8 cellular contexts compared by ENCODE assay signal in genomic region chr12:57590892-57591566, GRCh38. TPM values are rescaled to one million over a fixed set of nuclear protein-coding genes. Genes with fewer than 3 reads are reported as not detected.
DNase-seq lines count a peak whose midpoint lies in the region; FAIRE-seq and TF ChIP-seq lines count a peak whose summit lies in the region.

Gene PIP4K2C (plus strand): TSS chr12:57591192. CDS start chr12:57591290, 98 bp downstream.

- peak within 1 kb of the TSS; percentile 83 for H3K23ac ChIP-seq in neuronal stem cell (ENCODE audit: low read depth, low read length, poor library complexity)

- H3K14ac ChIP-seq in neuronal stem cell (ENCODE audit: low read length) = no peak within 1 kb of the TSS

- no peak within 1 kb of the TSS for H4K91ac ChIP-seq in neuronal stem cell (ENCODE audit: low read depth, low read length, poor library complexity)

- H3K79me1 ChIP-seq in neuronal stem cell (ENCODE audit: low read depth, low read length) = no peaks in the 10 kb centered on the region

- H2BK120ac ChIP-seq in neuronal stem cell (ENCODE audit: low read depth, low read length) = no peak within 1 kb of the TSS

- no peak within 1 kb of the TSS for H2BK12ac ChIP-seq in neuronal stem cell (ENCODE audit: low read length)

- H3K36me3 ChIP-seq in SJSA1 = peaks cover 32% of the 10 kb centered on the region
- H3K36me3 ChIP-seq in neuronal stem cell (replicated peaks in 1 of 2; ENCODE audit: control insufficient read depth in 2 of 2, insufficient read depth in 2 of 2, low read length in 2 of 2) = peaks cover 2 to 12% of the 10 kb centered on the region in 2 donors

- H3K4me1 ChIP-seq in SJSA1 (replicated peaks) (peaks cover 24% of the 10 kb centered on the region), neuronal stem cell (ENCODE audit: control insufficient read depth in 2 of 2, insufficient read depth in 1 of 2, low read depth in 1 of 2, low read length in 2 of 2) (peaks cover 5 to 6% of the 10 kb centered on the region in 2 donors)

- no peak within 1 kb of the TSS for H2AK5ac ChIP-seq in neuronal stem cell (ENCODE audit: low read depth, low read length)

- no peak within 1 kb of the TSS for H2BK5ac ChIP-seq in neuronal stem cell (ENCODE audit: low read length)

- DNase-seq in ELR (ENCODE audit: low read depth) (peak; percentile 73), GOT3 (lab: John Stamatoyannopoulos, UW) (peak; percentile 83), LoVo (ENCODE audit: low spot score) (peak; percentile 97), SJSA1 (ENCODE audit: low read depth in 1 of 2, low spot score in 2 of 2) (peak in 1 of 2 experiments; percentile 100), frontal cortex (ENCODE audit: low spot score in 2 of 2) (peak; percentile 79 to 87), neuronal stem cell (ENCODE audit: low spot score) (peak; percentile 63)
- peak in 3 of 4 experiments; percentile 30 to 63 (median 57) for DNase-seq in activated naive CD4-positive, alpha-beta T cell (lab: John Stamatoyannopoulos, UW)

- H2BK15ac ChIP-seq in neuronal stem cell (ENCODE audit: low read length) = no peak within 1 kb of the TSS

- H3K27me3 ChIP-seq in SJSA1 (replicated peaks) = peaks cover 22% of the 10 kb centered on the region
- H3K27me3 ChIP-seq in neuronal stem cell (ENCODE audit: control insufficient read depth in 3 of 3, insufficient read depth in 3 of 3, low read depth in 1 of 3, low read length in 3 of 3) = no peaks in the 10 kb centered on the region

- no peak for TF ChIP-seq CTCF in subcutaneous adipose tissue (IDR thresholded peaks at IDR 0.05; ENCODE audit: low read depth)

- peak within 1 kb of the TSS; percentile 53 for H3K9ac ChIP-seq in neuronal stem cell (ENCODE audit: low read depth, low read length, poor library complexity)

- H4K8ac ChIP-seq in neuronal stem cell (ENCODE audit: low read depth, low read length) = no peak within 1 kb of the TSS

- H3K4me2 ChIP-seq in neuronal stem cell (ENCODE audit: insufficient read depth, low read length, poor library complexity, severe bottlenecking) = peak within 1 kb of the TSS; percentile 85

- peak within 1 kb of the TSS; percentile 97 for H2AFZ ChIP-seq in neuronal stem cell (ENCODE audit: low read length)

- H3K4ac ChIP-seq in neuronal stem cell (ENCODE audit: low read length) = no peak within 1 kb of the TSS

- no peak for FAIRE-seq in frontal cortex (lab: Jason Lieb, UNC)

- H3K18ac ChIP-seq in neuronal stem cell (ENCODE audit: low read length) = peak within 1 kb of the TSS; percentile 55

- H3K27ac ChIP-seq in SJSA1 (peak within 1 kb of the TSS; percentile 0; the same call in 1 of the 2 replicates), neuronal stem cell (replicated peaks; ENCODE audit: low read length) (no peak within 1 kb of the TSS)

- H3K4me3 ChIP-seq in SJSA1 (peak within 1 kb of the TSS; percentile 66), neuronal stem cell (ENCODE audit: low read length in 2 of 2) (peak within 1 kb of the TSS; percentile 77 to 93)

- no CpG with 5 or more reads among the region's 61 CpGs for WGBS in neuronal stem cell (ENCODE audit: extremely low coverage in 2 of 2, insufficient read length in 2 of 2, insufficient replicate concordance in 1 of 2), 2 donors

- H3K9me3 ChIP-seq in SJSA1 (replicated peaks) (0 out of 2 replicates have a peak, but pooled peaks cover 2% of the 10 kb centered on the region), neuronal stem cell (replicated peaks in 1 of 2; ENCODE audit: control insufficient read depth in 2 of 2, insufficient read depth in 1 of 2, low read depth in 1 of 2, low read length in 2 of 2) (no peaks in the 10 kb centered on the region)

RNA-seq across cellular contexts. Expression of gene PIP4K2C, which starts in this region (rescaled TPM):
- total RNA-seq in SJSA1 (2014; rRNA removed; shearing (Covaris generic)) = 544 and 654 TPM in 2 replicates
- total RNA-seq in frontal cortex (11.0 TPM), subcutaneous adipose tissue (10 to 100 TPM; 10.7 to 13.2 (median 11.9) TPM)
- polyA plus RNA-seq in neuronal stem cell (2013, experiment 1 of 2) = 9.6 TPM
- 9.4 TPM for polyA plus RNA-seq in neuronal stem cell (2013, experiment 2 of 2)

Comparison
In these comparisons a context has a peak if more than half of its experiments do, and no peak if none do; other contexts are left out.
1. RNA of gene PIP4K2C (total RNA-seq): 544 to 654 TPM in SJSA1; 10.7 to 13.2 TPM in subcutaneous adipose tissue and 11.0 TPM in frontal cortex (single experiment); every median in the first group is over 10 times any median in the second.